ENCODE assay signal across 8 cellular contexts in the genomic region with DNA sequence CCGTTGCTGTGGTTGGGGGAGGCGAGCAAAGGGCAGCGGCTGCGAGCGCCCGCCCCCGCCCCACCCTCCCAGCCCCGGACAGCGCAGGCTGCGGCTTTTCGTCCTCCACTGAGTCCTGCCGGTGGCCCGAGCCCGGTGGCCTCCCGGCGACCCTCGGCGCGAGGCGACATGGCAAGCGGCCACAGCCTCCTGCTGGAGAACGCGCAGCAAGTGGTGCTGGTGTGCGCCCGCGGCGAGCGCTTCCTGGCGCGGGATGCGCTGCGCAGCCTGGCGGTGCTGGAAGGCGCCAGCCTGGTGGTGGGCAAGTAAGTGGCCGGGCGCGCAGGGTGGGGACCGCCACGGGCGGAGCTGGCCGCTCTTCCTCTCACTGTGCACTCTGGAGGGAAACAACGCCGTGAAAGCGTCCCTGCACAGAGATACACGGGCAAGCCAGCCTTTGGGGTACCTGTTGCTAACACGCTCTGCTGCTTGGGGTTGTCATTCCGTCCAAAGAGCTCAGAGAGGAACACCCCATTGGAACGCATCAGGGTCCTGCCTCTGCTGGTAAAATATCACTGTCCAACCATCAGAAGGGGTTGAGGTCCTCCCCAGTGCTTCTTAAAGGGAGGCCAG. TPM values are rescaled to one million over a fixed set of nuclear protein-coding genes. Genes with fewer than 3 reads are reported as not detected.
DNase-seq lines count a peak whose midpoint lies in the region; ATAC-seq, FAIRE-seq and TF ChIP-seq lines count a peak whose summit lies in the region.

A gene with protein sequence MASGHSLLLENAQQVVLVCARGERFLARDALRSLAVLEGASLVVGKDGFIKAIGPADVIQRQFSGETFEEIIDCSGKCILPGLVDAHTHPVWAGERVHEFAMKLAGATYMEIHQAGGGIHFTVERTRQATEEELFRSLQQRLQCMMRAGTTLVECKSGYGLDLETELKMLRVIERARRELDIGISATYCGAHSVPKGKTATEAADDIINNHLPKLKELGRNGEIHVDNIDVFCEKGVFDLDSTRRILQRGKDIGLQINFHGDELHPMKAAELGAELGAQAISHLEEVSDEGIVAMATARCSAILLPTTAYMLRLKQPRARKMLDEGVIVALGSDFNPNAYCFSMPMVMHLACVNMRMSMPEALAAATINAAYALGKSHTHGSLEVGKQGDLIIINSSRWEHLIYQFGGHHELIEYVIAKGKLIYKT (plus strand): TSS at position 101 of the 612 bp plus-strand sequence. CDS start 68 bp downstream, at position 169.

- intact Hi-C loops in body of pancreas (cut with DNase I), result no loop called here

- H4K20me1 ChIP-seq in smooth muscle cell (ENCODE audit: low read depth), result no peaks in the 10 kb centered on the region

- H3K27me3 ChIP-seq in body of pancreas (no peaks in the 10 kb centered on the region), smooth muscle cell (ENCODE audit: low read depth) (peaks cover 16% of the 10 kb centered on the region)

- H3F3A ChIP-seq in smooth muscle cell (ENCODE audit: low read depth), result no peaks in the 10 kb centered on the region

- peak within 1 kb of the TSS; percentile 95 for H3K4me2 ChIP-seq in smooth muscle cell

- H3K36me3 ChIP-seq in body of pancreas (replicated peaks in 1 of 2; ENCODE audit: insufficient read depth in 1 of 2, low read depth in 2 of 2) (no peaks in the 10 kb centered on the region), smooth muscle cell (ENCODE audit: low read depth) (no peaks in the 10 kb centered on the region)

- ATAC-seq in GM21717 (IDR thresholded peaks at IDR 0.05; ENCODE audit: unreplicated experiment) (peak; percentile 73), body of pancreas (peak; percentile 69)

- peak within 1 kb of the TSS; percentile 29 for H3K9ac ChIP-seq in smooth muscle cell (ENCODE audit: low read depth)

- TF ChIP-seq CTCF in body of pancreas (IDR thresholded peaks at IDR 0.05) (peak in 5 of 7 experiments; percentile 24 to 41 (median 35)), smooth muscle cell (IDR thresholded peaks at IDR 0.05; ENCODE audit: borderline replicate concordance, insufficient read depth, poor library complexity, severe bottlenecking) (peak; percentile 18)

- no peak for FAIRE-seq in RCC 7860 (lab: Jason Lieb, UNC)

- H2AFZ ChIP-seq in smooth muscle cell (ENCODE audit: low read depth), result peak within 1 kb of the TSS; percentile 96

- H3K79me2 ChIP-seq in smooth muscle cell (ENCODE audit: low read depth), result no peaks in the 10 kb centered on the region

- peaks cover 10% of the 10 kb centered on the region for H3K4me1 ChIP-seq in body of pancreas
- H3K4me1 ChIP-seq in smooth muscle cell (ENCODE audit: low read depth), result no peaks in the 10 kb centered on the region

- H3K9me3 ChIP-seq in body of pancreas, result no peaks in the 10 kb centered on the region
- H3K9me3 ChIP-seq in iPS-18c (ENCODE audit: control insufficient read depth, insufficient read depth, low read length), result no peaks in the 10 kb centered on the region
- no peaks in the 10 kb centered on the region for H3K9me3 ChIP-seq in smooth muscle cell (replicated peaks; ENCODE audit: low read depth)

- H3K27ac ChIP-seq in body of pancreas (peak within 1 kb of the TSS; percentile 70 to 88 (median 86)), smooth muscle cell (ENCODE audit: low read depth) (no peak within 1 kb of the TSS)

- peak within 1 kb of the TSS; percentile 83 for H3K4me3 ChIP-seq in Jurkat, Clone E6-1 (ENCODE audit: low read length)
- H3K4me3 ChIP-seq in body of pancreas, result peak within 1 kb of the TSS; percentile 74 to 93
- peak within 1 kb of the TSS; percentile 90 for H3K4me3 ChIP-seq in iPS-18c (ENCODE audit: insufficient read depth, low read depth, low read length)
- peak within 1 kb of the TSS; percentile 89 for H3K4me3 ChIP-seq in smooth muscle cell

- DNase-seq in ELF-1 (ENCODE audit: low read depth, low spot score) (peak; percentile 71), T-helper 9 cell (peak; percentile 48), body of pancreas (peak; percentile 40 to 65 (median 50)), smooth muscle cell (lab: John Stamatoyannopoulos, UW; ENCODE audit: unreplicated experiment) (peak; percentile 40), RCC 7860 (ENCODE audit: low spot score) (no peak)
- DNase-seq in Jurkat, Clone E6-1 (ENCODE audit: low read depth, low spot score), result peak; percentile 65

- 0% methylated on average over 5 to 28 of the region's 48 CpGs for WGBS in body of pancreas, 2 donors
- 3% methylated on average over 46 of the region's 48 CpGs for WGBS in smooth muscle cell (ENCODE audit: low lambda C conversion rate)

- no peak for TF ChIP-seq POLR2A in body of pancreas (IDR thresholded peaks at IDR 0.05)

RNA-seq across cellular contexts. Expression of the gene that starts here (rescaled TPM):
- 1.1 TPM for polyA plus RNA-seq in Jurkat, Clone E6-1 (2012; ENCODE audit: insufficient read depth, insufficient read length)
- total RNA-seq in body of pancreas, result 1 to 10 TPM; 4.4 to 4.6 TPM
- 0.18 and 0.22 TPM in 2 replicates for total RNA-seq in smooth muscle cell
- polyA plus RNA-seq in smooth muscle cell, result 0.25 TPM in 1 of 2 replicates, not detected in the other

Comparison
In these comparisons a context has a peak if more than half of its experiments do, and no peak if none do; other contexts are left out.
1. Peak in DNase-seq, H3K4me3 ChIP-seq, H3K9ac ChIP-seq and H3K4me2 ChIP-seq in smooth muscle cell; RNA of the gene not detected or under 1 TPM.